In the genomic region with DNA sequence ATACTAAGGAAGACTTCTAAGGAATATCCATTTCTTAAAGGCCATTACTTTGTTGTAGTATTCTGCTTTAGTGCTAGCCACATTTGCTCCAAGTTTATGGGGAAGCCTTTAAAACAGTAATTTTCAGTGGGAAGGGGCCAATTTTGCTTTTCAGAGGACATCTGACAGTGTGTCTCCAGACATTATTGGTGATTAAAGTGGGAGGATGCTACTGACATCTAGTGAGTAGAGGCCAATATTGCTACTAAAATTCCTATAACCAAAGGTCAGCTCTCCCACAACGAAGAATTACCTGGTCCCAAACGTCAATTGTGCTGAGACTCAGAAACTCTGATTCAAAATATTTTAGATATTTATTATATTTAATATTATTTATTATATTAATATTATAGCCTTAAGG, we compare ENCODE assay signal across 8 cellular contexts. TPM values are rescaled to one million over a fixed set of nuclear protein-coding genes. Genes with fewer than 3 reads are reported as not detected.
DNase-seq lines count a peak whose midpoint lies in the region; ATAC-seq and TF ChIP-seq lines count a peak whose summit lies in the region.

No MANE protein-coding gene starts in this region.

- no peak overlapping the region for H3K4me3 ChIP-seq in astrocyte of the spinal cord (ENCODE audit: low read depth, low read length)
- H3K4me3 ChIP-seq in lower lobe of right lung, result no peak overlapping the region

- H3K27ac ChIP-seq in lower lobe of right lung, result no peak overlapping the region

- peaks cover 15% of the 10 kb centered on the region for H3K4me1 Mint-ChIP-seq in nephron progenitor cell

- H3K27me3 ChIP-seq in lower lobe of right lung (ENCODE audit: low read depth), result no peaks in the 10 kb centered on the region

- intact Hi-C loops in lower lobe of right lung (cut with DNase I), result no loop called here

- no peaks in the 10 kb centered on the region for H3K36me3 ChIP-seq in lower lobe of right lung

- peaks cover 5% of the 10 kb centered on the region for H3K36me3 Mint-ChIP-seq in nephron progenitor cell (ENCODE audit: low read depth)

- peak; percentile 54 for DNase-seq in GM03348 (ENCODE audit: low spot score)
- peak; percentile 19 for DNase-seq in NCI-H1105 (lab: John Stamatoyannopoulos, UW)
- DNase-seq in astrocyte of the spinal cord (ENCODE audit: low read depth, low spot score), result peak; percentile 6
- DNase-seq in lower lobe of right lung, result no peak
- DNase-seq in effector CD4-positive, alpha-beta T cell, result no peak
- no peak for DNase-seq in nephron progenitor cell
- DNase-seq in NCI-H187 treated with DMSO at 0.1 percent for 48 hours (lab: John Stamatoyannopoulos, UW), result no peak

- ATAC-seq in lower lobe of right lung (no peak), GM19324 (IDR thresholded peaks at IDR 0.05; ENCODE audit: low FRiP score, unreplicated experiment) (no peak)

- no peak overlapping the region for H3K27ac Mint-ChIP-seq in nephron progenitor cell

- H3K4me3 Mint-ChIP-seq in nephron progenitor cell, result no peak overlapping the region

- peaks cover 28% of the 10 kb centered on the region for H3K27me3 Mint-ChIP-seq in nephron progenitor cell (ENCODE audit: low read depth, poor library complexity)

- H3K4me1 ChIP-seq in lower lobe of right lung, result peaks cover 14% of the 10 kb centered on the region

- no peaks in the 10 kb centered on the region for H3K9me3 ChIP-seq in lower lobe of right lung

- in situ Hi-C loops in astrocyte of the spinal cord (cut with HindIII; ENCODE audit: low sequenced_read_pairs), result no loop called here

- peaks cover 4% of the 10 kb centered on the region for H3K9me3 Mint-ChIP-seq in nephron progenitor cell

- TF ChIP-seq CTCF in astrocyte of the spinal cord (IDR thresholded peaks at IDR 0.05; ENCODE audit: low read depth, low read length), result peak; percentile 40
- peak; percentile 38 for TF ChIP-seq CTCF in lower lobe of right lung (IDR thresholded peaks at IDR 0.05)
- no peak for TF ChIP-seq CTCF in nephron progenitor cell (IDR thresholded peaks at IDR 0.05)

RNA-seq across cellular contexts. Expression of gene SLC28A2, which starts 24.8 kb away (rescaled TPM):
- 0.21 TPM for total RNA-seq in lower lobe of right lung

Comparison
In these comparisons a context has a peak if more than half of its experiments do, and no peak if none do; other contexts are left out.
1. DNase-seq: peak in GM03348 (single experiment), NCI-H1105 (single experiment) and astrocyte of the spinal cord (single experiment); none in lower lobe of right lung (single experiment), effector CD4-positive, alpha-beta T cell (single experiment), nephron progenitor cell (single experiment) and NCI-H187 treated with DMSO at 0.1 percent for 48 hours (single experiment).